Comparison of ENCODE assay signal across 22 cellular contexts in the genomic region with DNA sequence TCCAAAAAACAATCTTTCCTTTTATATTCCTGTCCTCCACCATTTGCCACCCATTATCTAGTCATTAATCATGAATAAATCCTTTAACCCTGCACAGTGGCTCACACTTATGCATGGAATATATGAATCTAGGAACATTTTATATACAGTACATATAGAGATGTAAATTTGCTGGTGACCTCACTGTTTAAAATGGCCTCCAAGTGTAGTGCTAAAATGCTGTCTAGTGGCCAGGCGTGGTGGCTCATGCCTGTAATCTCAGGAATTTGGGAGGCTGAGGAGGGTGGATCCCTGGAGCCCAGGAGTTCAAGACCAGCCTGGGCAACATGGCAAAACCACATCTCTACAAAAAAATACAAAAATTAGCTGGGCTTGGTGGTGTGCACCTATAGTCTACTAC. TPM values are rescaled to one million over a fixed set of nuclear protein-coding genes. Genes with fewer than 3 reads are reported as not detected.
DNase-seq lines count a peak whose midpoint lies in the region; ATAC-seq, FAIRE-seq and TF ChIP-seq lines count a peak whose summit lies in the region.
"Had no signal": no experiment of that assay in that cellular context is flagged by ENCODE, and none has a peak within 500 bp of the region (broad histone marks: within the 10 kb centered on the region; RNA-seq: fewer than 3 reads in every experiment).

No MANE protein-coding gene starts in this region.

- DNase-seq in activated T-cell treated with anti-CD3 and anti-CD28 coated beads, Interleukin-2, amount 50 U/mL, for 72 hours = no peak
- no peak for DNase-seq in activated T-cell treated with anti-CD3 and anti-CD28 coated beads for 4 hours
- no peak for DNase-seq in IMR-90
- no peak for DNase-seq in H1 (ENCODE audit: low read depth in 1 of 2, low spot score in 2 of 2)
- no peak for DNase-seq in stimulated activated effector memory CD8-positive, alpha-beta T cell treated with anti-CD3 and anti-CD28 coated beads, Interleukin-12 subunit alpha, Interleukin-12 subunit beta, amount 100 ng/mL, for 72 hours (ENCODE audit: low spot score in 2 of 2)
- no peak for DNase-seq in activated CD8-positive, alpha-beta T cell treated with anti-CD3 and anti-CD28 coated beads for 36 hours
- DNase-seq in RCC 7860 (ENCODE audit: low spot score) = no peak
- no peak for DNase-seq in GF-D8 (lab: John Stamatoyannopoulos, UW)
- DNase-seq: DMS53; GDM1; KG1; NCI-H1092 treated with DMSO at 0.1 percent for 48 hours; NCI-H1436 treated with DMSO at 0.1 percent for 48 hours; NCI-H1930; NCI-H2227 treated with DMSO at 0.1 percent for 48 hours; NCI-H524; NCI-H774; NK-92 treated with Interleukin-12 subunit alpha and Interleukin-12 subunit beta, amount 100 ng/mL, for 24 hours had no signal

- no peak overlapping the region for H4K5ac ChIP-seq in IMR-90 (ENCODE audit: low read depth, low read length)
- H4K5ac ChIP-seq in H1 (ENCODE audit: insufficient read length, low read depth, low read length) = no peak overlapping the region

- peaks cover 3% of the 10 kb centered on the region; the same call in 1 of the 2 replicates for H3K9me1 ChIP-seq in IMR-90 (ENCODE audit: insufficient read depth, low read length)

- H2BK15ac ChIP-seq in IMR-90 (ENCODE audit: low read depth, low read length) = no peak overlapping the region
- H2BK15ac ChIP-seq in H1 (ENCODE audit: low read length) = no peak overlapping the region

- no TSS peak for BruUV-seq in IMR-90 (replicated peaks; lab: Mats Ljungman, UMichigan)

- H3K27ac ChIP-seq in IMR-90 (ENCODE audit: insufficient read depth, low read length) (no peak overlapping the region), H1 (ENCODE audit: low read depth, low read length) (no peak overlapping the region)
- H3K27ac ChIP-seq: C4-2B had no signal

- H2BK120ac ChIP-seq in IMR-90 (ENCODE audit: low read depth, low read length) = no peak overlapping the region
- no peak overlapping the region for H2BK120ac ChIP-seq in H1 (replicated peaks; ENCODE audit: low read depth, low read length)

- no peak for TF ChIP-seq EP300 in H1 (IDR thresholded peaks at IDR 0.05; ENCODE audit: borderline replicate concordance in 1 of 2, low read depth in 2 of 2, low read length in 2 of 2)

- H3K56ac ChIP-seq in IMR-90 (ENCODE audit: extremely low read depth, insufficient read depth, low read length) (no peak overlapping the region), H1 (replicated peaks; ENCODE audit: insufficient read length, low read depth, low read length) (no peak overlapping the region)

- no CpG with 5 or more reads among the region's 1 CpG for WGBS in IMR-90 (ENCODE audit: extremely low coverage in 2 of 2, insufficient read length in 1 of 2), 2 experiments
- WGBS in H1 (ENCODE audit: extremely low coverage in 1 of 2, insufficient coverage in 1 of 2, insufficient read length in 1 of 2, insufficient replicate concordance in 2 of 2, low coverage in 1 of 2, low lambda C conversion rate in 2 of 2, missing lambda C conversion rate in 1 of 2), 2 experiments = 87% methylated on average over 1 of the region's 1 CpG; no CpG with 5 or more reads in 1 of the 2 experiments

- in situ Hi-C loops in IMR-90 (cut with MboI; ENCODE audit: low sequenced_read_pairs) = no loop called here

- H4K91ac ChIP-seq in IMR-90 (ENCODE audit: insufficient read depth, low read depth, low read length) (no peak overlapping the region), H1 (replicated peaks; ENCODE audit: insufficient read length, low read length) (no peak overlapping the region)

- no peak overlapping the region for H2AK9ac ChIP-seq in IMR-90 (replicated peaks; ENCODE audit: low read depth, low read length, poor library complexity)

- no peaks in the 10 kb centered on the region for H3K9me3 Mint-ChIP-seq in activated T-cell treated with anti-CD3 and anti-CD28 coated beads, Interleukin-2, amount 50 U/mL, for 72 hours
- no peaks in the 10 kb centered on the region for H3K9me3 Mint-ChIP-seq in stimulated activated effector memory CD8-positive, alpha-beta T cell treated with anti-CD3 and anti-CD28 coated beads, Interleukin-12 subunit alpha, Interleukin-12 subunit beta, amount 100 ng/mL, for 72 hours
- H3K9me3 Mint-ChIP-seq in activated CD8-positive, alpha-beta T cell treated with anti-CD3 and anti-CD28 coated beads for 36 hours = no peaks in the 10 kb centered on the region

- H3K4me3 Mint-ChIP-seq in activated T-cell treated with anti-CD3 and anti-CD28 coated beads, Interleukin-2, amount 50 U/mL, for 72 hours = no peak overlapping the region
- no peak overlapping the region for H3K4me3 Mint-ChIP-seq in stimulated activated effector memory CD8-positive, alpha-beta T cell treated with anti-CD3 and anti-CD28 coated beads, Interleukin-12 subunit alpha, Interleukin-12 subunit beta, amount 100 ng/mL, for 72 hours
- no peak overlapping the region for H3K4me3 Mint-ChIP-seq in activated CD8-positive, alpha-beta T cell treated with anti-CD3 and anti-CD28 coated beads for 36 hours

- peaks cover 0 to 36% of the 10 kb centered on the region in 2 experiments; a peak in 2 of 4 replicates for H3K79me2 ChIP-seq in H1 (ENCODE audit: control insufficient read depth in 1 of 2, insufficient read depth in 2 of 2, low read length in 2 of 2)

- no peak for ATAC-seq in activated T-cell treated with anti-CD3 and anti-CD28 coated beads, Interleukin-2, amount 50 U/mL, for 72 hours (replicated peaks in 1 of 2)
- peak; percentile 37; the same call in 1 of the 2 replicates for ATAC-seq in IMR-90 (ENCODE audit: low read depth)
- ATAC-seq in stimulated activated effector memory CD8-positive, alpha-beta T cell treated with anti-CD3 and anti-CD28 coated beads, Interleukin-12 subunit alpha, Interleukin-12 subunit beta, amount 100 ng/mL, for 72 hours = no peak
- ATAC-seq in activated CD8-positive, alpha-beta T cell treated with anti-CD3 and anti-CD28 coated beads for 36 hours = no peak

- H3K14ac ChIP-seq in IMR-90 (replicated peaks; ENCODE audit: low read depth, low read length) (no peak overlapping the region), H1 (ENCODE audit: insufficient read length) (no peak overlapping the region)

- H2BK5ac ChIP-seq in IMR-90 (ENCODE audit: low read depth, low read length, poor library complexity, severe bottlenecking) (no peak overlapping the region), H1 (ENCODE audit: low read depth, low read length) (no peak overlapping the region)

- H3K36me3 ChIP-seq in IMR-90 (ENCODE audit: control insufficient read depth, insufficient read depth, low read length) (peaks cover 67% of the 10 kb centered on the region), H1 (ENCODE audit: control insufficient read depth in 2 of 4, insufficient read depth in 4 of 4, low read length in 3 of 4) (peaks cover 49 to 97% (median 80%) of the 10 kb centered on the region in 4 experiments)

- peak overlapping the region; percentile 81 for H3K27ac Mint-ChIP-seq in activated T-cell treated with anti-CD3 and anti-CD28 coated beads, Interleukin-2, amount 50 U/mL, for 72 hours
- peak overlapping the region; percentile 36 for H3K27ac Mint-ChIP-seq in stimulated activated effector memory CD8-positive, alpha-beta T cell treated with anti-CD3 and anti-CD28 coated beads, Interleukin-12 subunit alpha, Interleukin-12 subunit beta, amount 100 ng/mL, for 72 hours
- no peak overlapping the region for H3K27ac Mint-ChIP-seq in activated CD8-positive, alpha-beta T cell treated with anti-CD3 and anti-CD28 coated beads for 36 hours

- TF ChIP-seq POLR2A in IMR-90 (IDR thresholded peaks at IDR 0.05; ENCODE audit: low read depth, low read length) (no peak), H1 (IDR thresholded peaks at IDR 0.05; ENCODE audit: control extremely low read depth in 1 of 2, low read depth in 2 of 2, low read length in 2 of 2) (no peak)

- TF ChIP-seq CTCF in IMR-90 (conservative IDR thresholded peaks at IDR 0.05; ENCODE audit: low read depth, low read length) = no peak
- TF ChIP-seq CTCF in H1 (IDR thresholded peaks at IDR 0.05; ENCODE audit: control extremely low read depth in 1 of 3, insufficient read depth in 1 of 3, low read depth in 1 of 3, low read length in 3 of 3) = no peak
- TF ChIP-seq CTCF in activated CD8-positive, alpha-beta T cell treated with anti-CD3 and anti-CD28 coated beads for 36 hours (IDR thresholded peaks at IDR 0.05) = no peak

- dilution Hi-C loops in IMR-90 (cut with HindIII; ENCODE audit: low sequenced_read_pairs, unreplicated experiment) = no loop called here

- CTCF ChIA-PET in IMR-90 (lab: Yijun Ruan, JAX) (no interaction called here), H1 (lab: Charles Lee; ENCODE audit: partially characterized antibody) (no interaction called here)
- CTCF ChIA-PET in activated CD8-positive, alpha-beta T cell treated with anti-CD3 and anti-CD28 coated beads for 36 hours (lab: Charles Lee) = interaction anchor here (1.2 kb wide), 1 partner anchor 379 kb away, joined by 3 read pairs; no protein-coding TSS in a partner anchor

- H3K4ac ChIP-seq in IMR-90 (ENCODE audit: low read depth, low read length) (no peak overlapping the region), H1 (replicated peaks; ENCODE audit: insufficient read length, low read depth, low read length) (no peak overlapping the region)

- H3K9me3 ChIP-seq in IMR-90 (ENCODE audit: control insufficient read depth, insufficient read depth, low read length) (no peaks in the 10 kb centered on the region), H1 (ENCODE audit: insufficient read depth in 2 of 2, low read depth in 1 of 2, low read length in 1 of 2) (no peaks in the 10 kb centered on the region)

- H3K4me1 ChIP-seq in IMR-90 (ENCODE audit: control insufficient read depth, insufficient read depth, low read length) (no peaks in the 10 kb centered on the region; the same call in 1 of the 2 replicates), H1 (replicated peaks in 1 of 4; ENCODE audit: control insufficient read depth in 3 of 4, insufficient read depth in 4 of 4, low read length in 3 of 4) (no peaks in the 10 kb centered on the region)

- H2AFZ ChIP-seq in IMR-90 (replicated peaks; ENCODE audit: low read length, poor library complexity) (no peak overlapping the region), H1 (ENCODE audit: low read length) (no peak overlapping the region)

- H3K36me3 Mint-ChIP-seq in activated T-cell treated with anti-CD3 and anti-CD28 coated beads, Interleukin-2, amount 50 U/mL, for 72 hours (ENCODE audit: insufficient read depth in 2 of 2) = peaks cover 25 to 67% of the 10 kb centered on the region in 2 donors
- peaks cover 99% of the 10 kb centered on the region for H3K36me3 Mint-ChIP-seq in stimulated activated effector memory CD8-positive, alpha-beta T cell treated with anti-CD3 and anti-CD28 coated beads, Interleukin-12 subunit alpha, Interleukin-12 subunit beta, amount 100 ng/mL, for 72 hours
- peaks cover 69% of the 10 kb centered on the region for H3K36me3 Mint-ChIP-seq in activated CD8-positive, alpha-beta T cell treated with anti-CD3 and anti-CD28 coated beads for 36 hours (ENCODE audit: low read depth)

- no peak overlapping the region for H2BK12ac ChIP-seq in H1 (ENCODE audit: low read depth, low read length)

- H2AK5ac ChIP-seq in IMR-90 (ENCODE audit: low read depth, low read length) = no peak overlapping the region
- no peak overlapping the region for H2AK5ac ChIP-seq in H1 (ENCODE audit: low read depth, low read length)

- H4K8ac ChIP-seq in IMR-90 (ENCODE audit: low read depth in 2 of 2, low read length in 2 of 2) = no peak overlapping the region
- no peak overlapping the region for H4K8ac ChIP-seq in H1 (ENCODE audit: extremely low read depth, insufficient read depth, low read length)

- H3K23me2 ChIP-seq in H1 (ENCODE audit: low read depth, low read length) = no peaks in the 10 kb centered on the region

- no peaks in the 10 kb centered on the region for H3K27me3 Mint-ChIP-seq in activated T-cell treated with anti-CD3 and anti-CD28 coated beads, Interleukin-2, amount 50 U/mL, for 72 hours (ENCODE audit: low read depth)
- no peaks in the 10 kb centered on the region for H3K27me3 Mint-ChIP-seq in activated CD8-positive, alpha-beta T cell treated with anti-CD3 and anti-CD28 coated beads for 36 hours

- H3K23ac ChIP-seq in IMR-90 (ENCODE audit: low read depth, low read length) = no peak overlapping the region
- H3K23ac ChIP-seq in H1 (ENCODE audit: insufficient read length) = no peak overlapping the region

- FAIRE-seq in H1 (lab: Jason Lieb, UNC) = no peak
- no peak for FAIRE-seq in RCC 7860 (lab: Jason Lieb, UNC)
- FAIRE-seq: D721Med, GM19239, H54 had no signal

- H2BK20ac ChIP-seq in IMR-90 (ENCODE audit: low read depth, low read length) = no peak overlapping the region
- no peak overlapping the region for H2BK20ac ChIP-seq in H1 (ENCODE audit: low read length)

- no peak overlapping the region for H3K4me3 ChIP-seq in IMR-90 (ENCODE audit: insufficient read depth, low read depth, low read length)
- H3K4me3 ChIP-seq in H1 (ENCODE audit: extremely low read depth in 1 of 4, insufficient read depth in 2 of 4, low read depth in 3 of 4, low read length in 4 of 4) = no peak overlapping the region

- H3K79me1 ChIP-seq in IMR-90 (ENCODE audit: low read depth in 1 of 2, low read length in 2 of 2) (peaks cover 47 to 53% of the 10 kb centered on the region in 2 experiments), H1 (ENCODE audit: low read depth, low read length) (peaks cover 6% of the 10 kb centered on the region; the same call in 1 of the 2 replicates)

- H4K20me1 ChIP-seq in IMR-90 (ENCODE audit: insufficient read depth, low read length) (peaks cover 72% of the 10 kb centered on the region), H1 (replicated peaks in 1 of 2; ENCODE audit: control insufficient read depth in 1 of 2, insufficient read depth in 2 of 2, low read length in 2 of 2) (peaks cover 15 to 24% of the 10 kb centered on the region in 2 experiments)

- peaks cover 13% of the 10 kb centered on the region for H3K4me1 Mint-ChIP-seq in activated T-cell treated with anti-CD3 and anti-CD28 coated beads, Interleukin-2, amount 50 U/mL, for 72 hours (ENCODE audit: low read depth)
- H3K4me1 Mint-ChIP-seq in stimulated activated effector memory CD8-positive, alpha-beta T cell treated with anti-CD3 and anti-CD28 coated beads, Interleukin-12 subunit alpha, Interleukin-12 subunit beta, amount 100 ng/mL, for 72 hours = peaks cover 18% of the 10 kb centered on the region
- H3K4me1 Mint-ChIP-seq in activated CD8-positive, alpha-beta T cell treated with anti-CD3 and anti-CD28 coated beads for 36 hours (ENCODE audit: low read depth) = peaks cover 15% of the 10 kb centered on the region

- POLR2A ChIA-PET in IMR-90 (lab: Charles Lee; ENCODE audit: unreplicated experiment) (no interaction called here), H1 (lab: Charles Lee; ENCODE audit: partially characterized antibody) (interaction anchor here (1.1 to 1.5 kb wide), 3 partner anchors 8 to 16 kb away, joined by 3 read pairs; no protein-coding TSS in a partner anchor)
- POLR2A ChIA-PET in activated CD8-positive, alpha-beta T cell treated with anti-CD3 and anti-CD28 coated beads for 36 hours (lab: Charles Lee) = interaction anchor here (1.3 to 2.4 kb wide), 2 partner anchors 8 to 9 kb away, joined by 4 to 10 read pairs; no protein-coding TSS in a partner anchor

- intact Hi-C loops in IMR-90 (cut with micrococcal nuclease) = no loop called here
- intact Hi-C loops in activated CD8-positive, alpha-beta T cell treated with anti-CD3 and anti-CD28 coated beads for 36 hours (cut with micrococcal nuclease) = no loop called here

- TF ChIP-seq RAD21 in IMR-90 (IDR thresholded peaks at IDR 0.05; ENCODE audit: low read length) (no peak), H1 (IDR thresholded peaks at IDR 0.05 in 1 of 2, conservative IDR thresholded peaks at IDR 0.05 in 1 of 2; ENCODE audit: low read depth in 2 of 2, low read length in 2 of 2) (no peak)

- H3K18ac ChIP-seq in IMR-90 (ENCODE audit: low read depth, low read length) = no peak overlapping the region
- H3K18ac ChIP-seq in H1 (ENCODE audit: extremely low read depth, low read length) = no peak overlapping the region

- H3K9ac ChIP-seq in IMR-90 (ENCODE audit: low read depth, low read length) (no peak overlapping the region), H1 (replicated peaks in 1 of 4; ENCODE audit: extremely low read depth in 1 of 4, low read depth in 3 of 4, low read length in 3 of 4) (no peak overlapping the region)

- H3K27me3 ChIP-seq in IMR-90 (ENCODE audit: control insufficient read depth, insufficient read depth, low read length) (no peaks in the 10 kb centered on the region), H1 (replicated peaks in 1 of 4; ENCODE audit: control insufficient read depth in 3 of 4, extremely low read depth in 1 of 4, insufficient read depth in 3 of 4, low read length in 3 of 4) (no peaks in the 10 kb centered on the region)

- H3K4me2 ChIP-seq in IMR-90 (ENCODE audit: low read depth, low read length) (no peak overlapping the region), H1 (ENCODE audit: insufficient read depth in 1 of 2, low read depth in 2 of 2, low read length in 2 of 2) (no peak overlapping the region)

RNA-seq across cellular contexts. Expression of a gene that starts 9.6 kb away (rescaled TPM):
- total RNA-seq in activated T-cell treated with anti-CD3 and anti-CD28 coated beads, Interleukin-2, amount 50 U/mL, for 72 hours = under 1 TPM; 0.31 to 0.37 TPM
- total RNA-seq in IMR-90 (2012; rRNA removed) = under 0.01 and 0.28 TPM in 2 replicates
- polyA plus RNA-seq in IMR-90 (2012; rRNA removed) (0.12 and 0.19 TPM in 2 replicates), H1 (2011; rRNA removed) (2.3 and 3.9 TPM in 2 replicates)
- polyA plus RNA-seq in IMR-90 (2012; cell fraction: cytosol; rRNA removed) = 0.02 and 0.51 TPM in 2 replicates
- polyA plus RNA-seq in IMR-90 (2012; cell fraction: nucleus; rRNA removed; ENCODE audit: low replicate concordance) = 0.03 and 0.16 TPM in 2 replicates
- total RNA-seq in H1 (2021; fragmentation: NEBNext Ultra II Directional; extraction: Animal tissue kit (Norgen Biotek cat#: 25700)) = 3.1 and 5.4 TPM in 2 replicates
- 3.4 TPM for polyA plus RNA-seq in H1 (2011; cell fraction: cytosol; rRNA removed)
- polyA plus RNA-seq in H1 (2011; cell fraction: nucleus; rRNA removed) = 1.9 TPM
- polyA plus RNA-seq in H1 (2012, experiment 1 of 2) = 2.9 to 4.0 TPM (median 3.3 TPM) in 4 replicates
- polyA plus RNA-seq in H1 (2012, experiment 2 of 2) = 4.6 TPM
- 3.8 TPM for polyA plus RNA-seq in H1 (2013, experiment 1 of 2)
- 3.8 TPM for polyA plus RNA-seq in H1 (2013, experiment 2 of 2)
- polyA minus RNA-seq in H1 (2011; rRNA and poly(A)+ RNA removed) = 1.6 and 2.0 TPM in 2 replicates
- 5.0 TPM for polyA minus RNA-seq in H1 (2011; cell fraction: cytosol; rRNA and poly(A)+ RNA removed)
- polyA minus RNA-seq in H1 (2011; cell fraction: nucleus; rRNA and poly(A)+ RNA removed) = 5.7 TPM
- under 1 TPM in 1 of 2 experiments, not detected in 1; 0.20 TPM for total RNA-seq in activated CD8-positive, alpha-beta T cell treated with anti-CD3 and anti-CD28 coated beads for 36 hours

RNA-seq across cellular contexts. Expression of a gene that starts 41.5 kb away (rescaled TPM):
- total RNA-seq in activated T-cell treated with anti-CD3 and anti-CD28 coated beads, Interleukin-2, amount 50 U/mL, for 72 hours = 100 to 1,000 TPM; 160 to 164 TPM
- 145 and 156 TPM in 2 replicates for total RNA-seq in IMR-90 (2012; rRNA removed)
- polyA plus RNA-seq in IMR-90 (2012; rRNA removed) (39.1 and 49.6 TPM in 2 replicates), H1 (2011; rRNA removed) (26.8 and 33.5 TPM in 2 replicates)
- 11.3 and 13.5 TPM in 2 replicates for polyA plus RNA-seq in IMR-90 (2012; cell fraction: cytosol; rRNA removed)
- polyA plus RNA-seq in IMR-90 (2012; cell fraction: nucleus; rRNA removed; ENCODE audit: low replicate concordance) = 7.7 and 33.1 TPM in 2 replicates
- total RNA-seq in H1 (2021; fragmentation: NEBNext Ultra II Directional; extraction: Animal tissue kit (Norgen Biotek cat#: 25700)) = 209 and 210 TPM in 2 replicates
- 50.5 TPM for polyA plus RNA-seq in H1 (2011; cell fraction: cytosol; rRNA removed)
- polyA plus RNA-seq in H1 (2011; cell fraction: nucleus; rRNA removed) = 46.8 TPM
- polyA plus RNA-seq in H1 (2012, experiment 1 of 2) = 164 to 230 TPM (median 189 TPM) in 4 replicates
- 9.9 TPM for polyA plus RNA-seq in H1 (2012, experiment 2 of 2)
- polyA plus RNA-seq in H1 (2013, experiment 1 of 2) = 159 TPM
- polyA plus RNA-seq in H1 (2013, experiment 2 of 2) = 182 TPM
- 82.5 and 124 TPM in 2 replicates for polyA minus RNA-seq in H1 (2011; rRNA and poly(A)+ RNA removed)
- polyA minus RNA-seq in H1 (2011; cell fraction: cytosol; rRNA and poly(A)+ RNA removed) = 103 TPM
- polyA minus RNA-seq in H1 (2011; cell fraction: nucleus; rRNA and poly(A)+ RNA removed) = 125 TPM
- 100 to 1,000 TPM; 127 to 131 TPM for total RNA-seq in activated CD8-positive, alpha-beta T cell treated with anti-CD3 and anti-CD28 coated beads for 36 hours
